In genomic region chr7:127973797-127974196, GRCh38 we compare ENCODE assay signal across 28 cellular contexts. TPM values are rescaled to one million over a fixed set of nuclear protein-coding genes. Genes with fewer than 3 reads are reported as not detected.
"Had no signal": no experiment of that assay in that cellular context is flagged by ENCODE, and none has a peak within 500 bp of the region (broad histone marks: within the 10 kb centered on the region; RNA-seq: fewer than 3 reads in every experiment).

No MANE protein-coding gene starts in this region.

- H3K9me3 ChIP-seq: lower lobe of right lung, pancreas, prostate gland, sigmoid colon, suprapubic skin had no signal

- H3K4me2 ChIP-seq: smooth muscle cell had no signal

- H3K27ac ChIP-seq: body of pancreas, cardiac muscle cell, epithelial cell of prostate, esophagus squamous epithelium, lower lobe of right lung, pancreas, prostate gland, sigmoid colon, suprapubic skin, tibial nerve had no signal

- H3K27me3 Mint-ChIP-seq: activated CD4-positive, alpha-beta memory T cell treated with anti-CD3 and anti-CD28 coated beads, Interleukin-2, amount 10 ng/mL, durations not matched to agents 7 days and 5 days; activated CD4-positive, alpha-beta T cell treated with anti-CD3 and anti-CD28 coated beads, Interleukin-2, amount 10 ng/mL, durations not matched to agents 24 days and 14 days; activated naive CD4-positive, alpha-beta T cell treated with anti-CD3 and anti-CD28 coated beads, Interleukin-2, amount 50 U/mL, for 24 hours; activated T-cell treated with anti-CD3 and anti-CD28 coated beads, Interleukin-2, amount 50 U/mL, for 24 hours; activated T-helper 17 cell treated with anti-CD3 and anti-CD28 coated beads, Interleukin-2, amount 50 U/mL, for 72 hours; dendritic cell treated with granulocyte-macrophage colony-stimulating factor and Interleukin-4, amounts not matched to agents 40 ng/mL and 50 ng/mL, for 4 days had no signal

- H3K36me3 ChIP-seq: cardiac muscle cell, prostate gland, sigmoid colon had no signal

- H3K4me3 Mint-ChIP-seq: activated CD4-positive, alpha-beta memory T cell treated with anti-CD3 and anti-CD28 coated beads, Interleukin-2, amount 10 ng/mL, durations not matched to agents 7 days and 5 days; activated CD4-positive, alpha-beta T cell treated with anti-CD3 and anti-CD28 coated beads, Interleukin-2, amount 10 ng/mL, durations not matched to agents 24 days and 14 days; activated naive CD4-positive, alpha-beta T cell treated with anti-CD3 and anti-CD28 coated beads, Interleukin-2, amount 50 U/mL, for 24 hours; activated T-cell treated with anti-CD3 and anti-CD28 coated beads, Interleukin-2, amount 50 U/mL, for 24 hours; activated T-helper 17 cell treated with anti-CD3 and anti-CD28 coated beads, Interleukin-2, amount 50 U/mL, for 72 hours; dendritic cell treated with granulocyte-macrophage colony-stimulating factor and Interleukin-4, amounts not matched to agents 40 ng/mL and 50 ng/mL, for 4 days; nephron progenitor cell had no signal

- H3K27ac Mint-ChIP-seq: activated CD4-positive, alpha-beta memory T cell treated with anti-CD3 and anti-CD28 coated beads, Interleukin-2, amount 10 ng/mL, durations not matched to agents 7 days and 5 days; activated CD4-positive, alpha-beta T cell treated with anti-CD3 and anti-CD28 coated beads, Interleukin-2, amount 10 ng/mL, durations not matched to agents 24 days and 14 days; activated naive CD4-positive, alpha-beta T cell treated with anti-CD3 and anti-CD28 coated beads, Interleukin-2, amount 50 U/mL, for 24 hours; activated T-cell treated with anti-CD3 and anti-CD28 coated beads, Interleukin-2, amount 50 U/mL, for 24 hours; activated T-helper 17 cell treated with anti-CD3 and anti-CD28 coated beads, Interleukin-2, amount 50 U/mL, for 72 hours; dendritic cell treated with granulocyte-macrophage colony-stimulating factor and Interleukin-4, amounts not matched to agents 40 ng/mL and 50 ng/mL, for 4 days had no signal

- DNase-seq: activated CD4-positive, alpha-beta memory T cell treated with anti-CD3 and anti-CD28 coated beads, Interleukin-2, amount 10 ng/mL, durations not matched to agents 7 days and 5 days; activated CD4-positive, alpha-beta T cell treated with anti-CD3 and anti-CD28 coated beads, Interleukin-2, amount 10 ng/mL, durations not matched to agents 24 days and 14 days; activated CD4-positive, CD25-positive, alpha-beta regulatory T cell treated with anti-CD3 and anti-CD28 coated beads, Interleukin-2, amount 50 U/mL, for 72 hours; activated CD8-positive, alpha-beta memory T cell treated with anti-CD3 and anti-CD28 coated beads, Interleukin-2, amount 50 U/mL, for 48 hours; activated gamma-delta T cell treated with Interleukin-2 at 50 U/mL for 16 hours; activated T-cell treated with anti-CD3 and anti-CD28 coated beads, Interleukin-2, amount 50 U/mL, for 24 hours; body of pancreas; effector CD4-positive, alpha-beta T cell; esophagus squamous epithelium; foreskin melanocyte; kidney glomerular epithelial cell; lower lobe of right lung; mesendoderm; nephron progenitor cell; pancreas; sigmoid colon; stimulated activated CD4-positive, alpha-beta T cell treated with anti-CD3 and anti-CD28 coated beads, Interleukin-1b, Interleukin-23, amount 100 ng/mL, for 48 hours; stimulated activated naive CD4-positive, alpha-beta T cell; T-helper 2 cell had no signal

- H3K4me1 Mint-ChIP-seq: activated CD4-positive, alpha-beta memory T cell treated with anti-CD3 and anti-CD28 coated beads, Interleukin-2, amount 10 ng/mL, durations not matched to agents 7 days and 5 days; activated naive CD4-positive, alpha-beta T cell treated with anti-CD3 and anti-CD28 coated beads, Interleukin-2, amount 50 U/mL, for 24 hours had no signal

- H3K4me1 ChIP-seq: body of pancreas, pancreas, prostate gland, suprapubic skin had no signal

- H3K27me3 ChIP-seq: body of pancreas, cardiac muscle cell, esophagus squamous epithelium, pancreas, sigmoid colon, suprapubic skin, tibial nerve had no signal

- H3K4me3 ChIP-seq: body of pancreas, cardiac muscle cell, esophagus squamous epithelium, lower lobe of right lung, pancreas, prostate gland, sigmoid colon, smooth muscle cell, suprapubic skin, tibial nerve had no signal

RNA-seq across cellular contexts. Expression of gene LRRC4, which starts 57.4 kb away (rescaled TPM):
- total RNA-seq: activated CD4-positive, alpha-beta memory T cell treated with anti-CD3 and anti-CD28 coated beads, Interleukin-2, amount 10 ng/mL, durations not matched to agents 7 days and 5 days; smooth muscle cell had no signal
